In genomic region chr11:102396708-102397563, GRCh38 we compare ENCODE assay signal across 16 cellular contexts. TPM values are rescaled to one million over a fixed set of nuclear protein-coding genes. Genes with fewer than 3 reads are reported as not detected.
A peak's percentile ranks its signal among the peaks of the same experiment; 100 is the strongest.
DNase-seq lines count a peak whose midpoint lies in the region; ATAC-seq and TF ChIP-seq lines count a peak whose summit lies in the region.
"Had no signal": no experiment of that assay in that cellular context is flagged by ENCODE, and none has a peak within 500 bp of the region (broad histone marks: within the 10 kb centered on the region; RNA-seq: fewer than 3 reads in every experiment).

No MANE protein-coding gene starts in this region.

- no peak overlapping the region for H3K9ac ChIP-seq in GM23248
- H3K9ac ChIP-seq: SK-N-SH had no signal

- H3K36me3 Mint-ChIP-seq in activated CD4-positive, alpha-beta T cell treated with anti-CD3 and anti-CD28 coated beads for 36 hours (ENCODE audit: low read depth): peaks cover 53% of the 10 kb centered on the region
- H3K36me3 Mint-ChIP-seq in activated T-helper 17 cell treated with anti-CD3 and anti-CD28 coated beads, Interleukin-2, amount 50 U/mL, for 72 hours (ENCODE audit: low read depth): peaks cover 94% of the 10 kb centered on the region

- H3K4me3 ChIP-seq in GM23248 (no peak overlapping the region), fibroblast of villous mesenchyme (ENCODE audit: low read depth, low read length) (no peak overlapping the region)
- H3K4me3 ChIP-seq: coronary artery, pancreas, tibial nerve had no signal

- intact Hi-C loops in activated CD4-positive, alpha-beta T cell treated with anti-CD3 and anti-CD28 coated beads for 36 hours (cut with DNase I, micrococcal nuclease): loop anchor here (1.0 to 5.0 kb wide), 3 partner anchors 20 to 55 kb away; partner anchors contain the start of gene TMEM123 (in 1 of the 2)

- H3K9me3 Mint-ChIP-seq in activated CD4-positive, alpha-beta T cell treated with anti-CD3 and anti-CD28 coated beads for 36 hours (ENCODE audit: low read depth): no peaks in the 10 kb centered on the region
- no peaks in the 10 kb centered on the region for H3K9me3 Mint-ChIP-seq in activated T-helper 17 cell treated with anti-CD3 and anti-CD28 coated beads, Interleukin-2, amount 50 U/mL, for 72 hours

- no peak for DNase-seq in activated CD4-positive, alpha-beta T cell treated with anti-CD3 and anti-CD28 coated beads for 36 hours
- DNase-seq in activated CD4-positive, alpha-beta T cell treated with anti-CD3 and anti-CD28 coated beads, Interleukin-2, amount 50 U/mL, for 1 hour: no peak
- DNase-seq in GM23248 (peak; percentile 51), fibroblast of villous mesenchyme (ENCODE audit: low read depth) (peak; percentile 19), NCI-H2196 (lab: John Stamatoyannopoulos, UW; ENCODE audit: unreplicated experiment) (no peak)
- DNase-seq: Caco-2; mesenchymal stem cell; NCI-H2171 treated with DMSO at 0.1 percent for 48 hours; pancreas; SK-N-SH; stimulated activated CD4-positive, alpha-beta T cell treated with anti-CD3 and anti-CD28 coated beads, Interleukin-15, amount 100 ng/mL, for 24 hours had no signal

- H3K9me2 ChIP-seq in GM23248 (ENCODE audit: insufficient read depth): no peaks in the 10 kb centered on the region
- H3K9me2 ChIP-seq: SK-N-SH had no signal

- H2AFZ ChIP-seq in GM23248: no peak overlapping the region

- CTCF ChIA-PET in activated CD4-positive, alpha-beta T cell treated with anti-CD3 and anti-CD28 coated beads for 36 hours (lab: Charles Lee): interaction anchor here (0.8 to 2.5 kb wide), 12 partner anchors 9 to 269 kb away, joined by 3 to 7 read pairs (median 4); no protein-coding TSS in a partner anchor

- no peaks in the 10 kb centered on the region for H3K27me3 Mint-ChIP-seq in activated CD4-positive, alpha-beta T cell treated with anti-CD3 and anti-CD28 coated beads for 36 hours
- no peaks in the 10 kb centered on the region for H3K27me3 Mint-ChIP-seq in activated T-helper 17 cell treated with anti-CD3 and anti-CD28 coated beads, Interleukin-2, amount 50 U/mL, for 72 hours

- WGBS in GM23248 (ENCODE audit: low coverage in 1 of 2, low lambda C conversion rate in 2 of 2, missing lambda C conversion rate in 2 of 2), 2 experiments: 98 to 99% methylated on average over 4 of the region's 4 CpGs

- H3K4me3 Mint-ChIP-seq in activated CD4-positive, alpha-beta T cell treated with anti-CD3 and anti-CD28 coated beads for 36 hours: no peak overlapping the region
- H3K4me3 Mint-ChIP-seq in activated T-helper 17 cell treated with anti-CD3 and anti-CD28 coated beads, Interleukin-2, amount 50 U/mL, for 72 hours: peak overlapping the region; percentile 29

- no peaks in the 10 kb centered on the region for H3K9me3 ChIP-seq in GM23248 (ENCODE audit: low read depth)
- H3K9me3 ChIP-seq: Caco-2, pancreas, SK-N-SH, tibial nerve had no signal

- H4K20me1 ChIP-seq in GM23248 (ENCODE audit: insufficient read depth): no peaks in the 10 kb centered on the region

- H3K27me3 ChIP-seq in GM23248 (replicated peaks; ENCODE audit: insufficient read depth): no peaks in the 10 kb centered on the region
- H3K27me3 ChIP-seq: pancreas, tibial nerve had no signal

- peak overlapping the region; percentile 58 for H3K27ac Mint-ChIP-seq in activated CD4-positive, alpha-beta T cell treated with anti-CD3 and anti-CD28 coated beads for 36 hours
- H3K27ac Mint-ChIP-seq in activated T-helper 17 cell treated with anti-CD3 and anti-CD28 coated beads, Interleukin-2, amount 50 U/mL, for 72 hours: peak overlapping the region; percentile 58

- peak; percentile 82 for ATAC-seq in activated CD4-positive, alpha-beta T cell treated with anti-CD3 and anti-CD28 coated beads for 36 hours
- ATAC-seq in activated T-helper 17 cell treated with anti-CD3 and anti-CD28 coated beads, Interleukin-2, amount 50 U/mL, for 72 hours (replicated peaks): peak; percentile 88
- ATAC-seq in HG02870 (IDR thresholded peaks at IDR 0.05; ENCODE audit: unreplicated experiment): no peak
- ATAC-seq in HG03457 (IDR thresholded peaks at IDR 0.05; ENCODE audit: unreplicated experiment): no peak
- ATAC-seq: pancreas had no signal

- no peak for TF ChIP-seq CTCF in fibroblast of villous mesenchyme (IDR thresholded peaks at IDR 0.05; ENCODE audit: insufficient read depth, low read depth, low read length)

- in situ Hi-C loops in GM23248 (cut with MboI): no loop called here

- peaks cover 44% of the 10 kb centered on the region for H3K4me1 Mint-ChIP-seq in activated CD4-positive, alpha-beta T cell treated with anti-CD3 and anti-CD28 coated beads for 36 hours
- peaks cover 21% of the 10 kb centered on the region for H3K4me1 Mint-ChIP-seq in activated T-helper 17 cell treated with anti-CD3 and anti-CD28 coated beads, Interleukin-2, amount 50 U/mL, for 72 hours

- H3K36me3 ChIP-seq in GM23248 (ENCODE audit: low read depth): peaks cover 42% of the 10 kb centered on the region

- H3F3A ChIP-seq in GM23248 (ENCODE audit: insufficient read depth): peaks cover 44% of the 10 kb centered on the region

- peak overlapping the region; percentile 2 for H3K27ac ChIP-seq in GM23248
- H3K27ac ChIP-seq: coronary artery, pancreas had no signal

- H3K4me1 ChIP-seq in GM23248 (ENCODE audit: insufficient read depth): peaks cover 9% of the 10 kb centered on the region; the same call in 1 of the 2 replicates
- H3K4me1 ChIP-seq: Caco-2, pancreas, tibial nerve had no signal

- POLR2A ChIA-PET in activated CD4-positive, alpha-beta T cell treated with anti-CD3 and anti-CD28 coated beads for 36 hours (lab: Charles Lee): interaction anchor here (0.6 kb wide), 1 partner anchor 14 kb away, joined by 3 read pairs; no protein-coding TSS in a partner anchor

- no peak overlapping the region for H3K4me2 ChIP-seq in GM23248 (ENCODE audit: unreplicated experiment)
- H3K4me2 ChIP-seq: SK-N-SH had no signal

- H3K79me2 ChIP-seq in GM23248 (ENCODE audit: insufficient read depth): peaks cover 93% of the 10 kb centered on the region

RNA-seq across cellular contexts. Expression of gene BIRC2, which starts 49.9 kb away (rescaled TPM):
- total RNA-seq in activated CD4-positive, alpha-beta T cell treated with anti-CD3 and anti-CD28 coated beads for 36 hours: 10 to 100 TPM; 33.0 to 48.8 TPM
- 73.7 and 104 TPM in 2 replicates for total RNA-seq in GM23248 (2014; rRNA removed; shearing (Covaris generic))
- 60.7 and 63.2 TPM in 2 replicates for polyA plus RNA-seq in GM23248 (2016; fragmentation: Nextera tagmentation; extraction: Ambion mirVana)
- total RNA-seq in activated T-helper 17 cell treated with anti-CD3 and anti-CD28 coated beads, Interleukin-2, amount 50 U/mL, for 72 hours: 10 to 100 TPM; 27.3 to 60.9 TPM
- 63.5 and 108 TPM in 2 replicates for total RNA-seq in fibroblast of villous mesenchyme

RNA-seq across cellular contexts. Expression of gene TMEM123, which starts 55.6 kb away (rescaled TPM):
- total RNA-seq in activated CD4-positive, alpha-beta T cell treated with anti-CD3 and anti-CD28 coated beads for 36 hours: 100 to 1,000 TPM; 179 to 392 TPM
- 93.1 and 106 TPM in 2 replicates for total RNA-seq in GM23248 (2014; rRNA removed; shearing (Covaris generic))
- 113 and 122 TPM in 2 replicates for polyA plus RNA-seq in GM23248 (2016; fragmentation: Nextera tagmentation; extraction: Ambion mirVana)
- total RNA-seq in activated T-helper 17 cell treated with anti-CD3 and anti-CD28 coated beads, Interleukin-2, amount 50 U/mL, for 72 hours: 100 to 1,000 TPM; 140 to 209 TPM
- 61.2 and 89.8 TPM in 2 replicates for total RNA-seq in fibroblast of villous mesenchyme

Comparison
In these comparisons a context has a peak if more than half of its experiments do, and no peak if none do; other contexts are left out.
1. ATAC-seq: peak in activated CD4-positive, alpha-beta T cell treated with anti-CD3 and anti-CD28 coated beads for 36 hours (single experiment) and activated T-helper 17 cell treated with anti-CD3 and anti-CD28 coated beads, Interleukin-2, amount 50 U/mL, for 72 hours (single experiment); none in HG02870 (single experiment) and HG03457 (single experiment).
2. DNase-seq: peak in GM23248 (single experiment) and fibroblast of villous mesenchyme (single experiment); none in activated CD4-positive, alpha-beta T cell treated with anti-CD3 and anti-CD28 coated beads for 36 hours (single experiment), activated CD4-positive, alpha-beta T cell treated with anti-CD3 and anti-CD28 coated beads, Interleukin-2, amount 50 U/mL, for 1 hour (single experiment) and NCI-H2196 (single experiment).